10 cellular contexts compared by ENCODE assay signal in genomic region chr7:142568430-142569097, GRCh38.
DNase-seq lines count a peak whose midpoint lies in the region; ATAC-seq, FAIRE-seq and TF ChIP-seq lines count a peak whose summit lies in the region.
"Had no signal": no experiment of that assay in that cellular context is flagged by ENCODE, and none has a peak within 500 bp of the region (broad histone marks: within the 10 kb centered on the region; RNA-seq: fewer than 3 reads in every experiment).

No MANE protein-coding gene starts in this region.

- H3K27ac ChIP-seq in A549 (peak overlapping the region; percentile 2 to 54; a peak in 3 of 6 replicates), tibial artery (no peak overlapping the region)

- no peak for TF ChIP-seq POLR2A in A549 (IDR thresholded peaks at IDR 0.05; ENCODE audit: low read length)

- peak; percentile 94 to 97 for ATAC-seq in A549

- H3K4me1 ChIP-seq in A549, result peaks cover 16% of the 10 kb centered on the region
- H3K4me1 ChIP-seq in tibial artery, result no peaks in the 10 kb centered on the region
- H3K4me1 ChIP-seq in HAP-1, result no peaks in the 10 kb centered on the region

- no peak overlapping the region for H3K4me3 ChIP-seq in A549
- no peak overlapping the region for H3K4me3 ChIP-seq in foreskin fibroblast (ENCODE audit: low read depth in 1 of 2, low read length in 2 of 2)
- H3K4me3 ChIP-seq in tibial artery, result no peak overlapping the region
- H3K4me3 ChIP-seq in HAP-1, result no peak overlapping the region

- peak overlapping the region; percentile 59 for H3K4me2 ChIP-seq in A549

- H3K9me3 ChIP-seq in A549, result no peaks in the 10 kb centered on the region
- no peaks in the 10 kb centered on the region for H3K9me3 ChIP-seq in tibial artery
- no peaks in the 10 kb centered on the region for H3K9me3 ChIP-seq in HAP-1

- CTCF ChIA-PET in A549 (lab: Yijun Ruan, JAX), result interaction anchor here (0.6 to 4.1 kb wide), 8 partner anchors 9 to 73 kb away, joined by 3 to 19 read pairs (median 4); no protein-coding TSS in a partner anchor

- in situ Hi-C loops in SK-MEL-5 (cut with HindIII; ENCODE audit: low pct_unique_long_range_greater_than_20kb, low sequenced_read_pairs), result no loop called here
- in situ Hi-C loops in HAP-1 (cut with MboI; ENCODE audit: low sequenced_read_pairs), result no loop called here

- TF ChIP-seq RAD21 in A549 (conservative IDR thresholded peaks at IDR 0.05 in 1 of 2, IDR thresholded peaks at IDR 0.05 in 1 of 2), result no peak

- TF ChIP-seq CTCF in A549 (IDR thresholded peaks at IDR 0.05) (no peak), foreskin fibroblast (IDR thresholded peaks at IDR 0.05; ENCODE audit: low read depth, low read length) (no peak), tibial artery (IDR thresholded peaks at IDR 0.05) (no peak)

- no peaks in the 10 kb centered on the region for H3K36me3 ChIP-seq in tibial artery
- no peaks in the 10 kb centered on the region for H3K36me3 ChIP-seq in HAP-1 (replicated peaks)

- FAIRE-seq in A549 (lab: Jason Lieb, UNC), result no peak

- DNase-seq in A549 (ENCODE audit: low read depth in 1 of 2, low spot score in 1 of 2) (peak; percentile 38 to 72), HCEC 1CT (peak; percentile 96), SK-MEL-5 (ENCODE audit: low read depth, low spot score) (peak; percentile 40), foreskin fibroblast (peak; percentile 94 to 96), tibial artery (no peak), NCI-H2227 (lab: John Stamatoyannopoulos, UW; ENCODE audit: unreplicated experiment) (no peak), HAP-1 (ENCODE audit: low spot score in 2 of 2) (no peak)
- DNase-seq in stimulated activated CD4-positive, alpha-beta T cell treated with anti-CD3 and anti-CD28 coated beads, Interleukin-15, amount 100 ng/mL, for 24 hours, result no peak
- DNase-seq: activated CD4-positive, alpha-beta T cell treated with anti-CD3 and anti-CD28 coated beads, Interleukin-2, amount 50 U/mL, for 1 hour; amygdala had no signal

- POLR2A ChIA-PET in A549 (lab: Yijun Ruan, JAX), result no interaction called here

- WGBS in A549 (ENCODE audit: missing lambda C conversion rate), result 24% methylated on average over 5 of the region's 5 CpGs

- TF ChIP-seq EP300 in A549 (IDR thresholded peaks at IDR 0.05), result no peak

- H3K27me3 ChIP-seq in tibial artery (no peaks in the 10 kb centered on the region), HAP-1 (ENCODE audit: low read depth) (peaks cover under 1% of the 10 kb centered on the region; the same call in 1 of the 2 replicates)

- intact Hi-C loops in tibial artery (cut with DNase I; ENCODE audit: low total_unique reads), result no loop called here

TF ChIP-seq in A549, 52 proteins besides CTCF, POLR2A, EP300 and RAD21:
- no peak for TF ChIP-seq SMC3 (IDR thresholded peaks at IDR 0.05)
- TF ChIP-seq FOSL2 (IDR thresholded peaks at IDR 0.05), result peak; percentile 52; the same call in 1 of the 2 replicates
- TF ChIP-seq FOSL2 (CRISPR knock-in tag; IDR thresholded peaks at IDR 0.05), result peak; percentile 38; the same call in 1 of the 2 replicates
- peak; percentile 55 for TF ChIP-seq JUNB (IDR thresholded peaks at IDR 0.05)

Comparison
In these comparisons a context has a peak if more than half of its experiments do, and no peak if none do; other contexts are left out.
1. DNase-seq: peak in A549 (2 of 2), HCEC 1CT (single experiment), SK-MEL-5 (single experiment) and foreskin fibroblast (2 of 2); none in tibial artery (0 of 2), NCI-H2227 (single experiment), stimulated activated CD4-positive, alpha-beta T cell treated with anti-CD3 and anti-CD28 coated beads, Interleukin-15, amount 100 ng/mL, for 24 hours (single experiment) and HAP-1 (0 of 2).
2. H3K27ac ChIP-seq: peak in A549 (2 of 2); none in tibial artery (0 of 2).